Comparison of ENCODE assay signal across 16 cellular contexts in genomic region chr6:3585320-3585935, GRCh38.
DNase-seq lines count a peak whose midpoint lies in the region; ATAC-seq and TF ChIP-seq lines count a peak whose summit lies in the region.
"Had no signal": no experiment of that assay in that cellular context is flagged by ENCODE, and none has a peak within 500 bp of the region (broad histone marks: within the 10 kb centered on the region; RNA-seq: fewer than 3 reads in every experiment).

No MANE protein-coding gene starts in this region.

- intact Hi-C loops in left ventricle myocardium superior (cut with micrococcal nuclease) = no loop called here

- peak; percentile 38 for DNase-seq in H4 (ENCODE audit: low spot score)
- peak; percentile 80 for DNase-seq in fibroblast of pulmonary artery (ENCODE audit: low read depth)
- DNase-seq in stromal cell of bone marrow (ENCODE audit: low read depth) = peak; percentile 82
- DNase-seq in NCI-H748 (lab: John Stamatoyannopoulos, UW; ENCODE audit: unreplicated experiment) = no peak
- no peak for DNase-seq in left ventricle myocardium superior
- DNase-seq: activated T-cell treated with anti-CD3 and anti-CD28 coated beads, Interleukin-2, amount 50 U/mL, for 24 hours; DMS79 treated with DMSO at 0.1 percent for 48 hours; gastrocnemius medialis; left ventricle myocardium inferior; NCI-H226; nucleus accumbens; RPMI8226; stimulated activated CD4-positive, alpha-beta T cell treated with anti-CD3 and anti-CD28 coated beads, Interleukin-4, amount 100 ng/mL, for 24 hours had no signal

- no peak for TF ChIP-seq CTCF in fibroblast of pulmonary artery (IDR thresholded peaks at IDR 0.05; ENCODE audit: low read length, missing control alignments)

- H3K4me3 ChIP-seq in fibroblast of pulmonary artery (replicated peaks; ENCODE audit: low read depth, low read length) = no peak overlapping the region
- H3K4me3 ChIP-seq: cardiac muscle cell, gastrocnemius medialis, left ventricle myocardium inferior had no signal

- ATAC-seq in SK-N-SH treated with all-trans-retinoic acid at 6 μM for 48 hours = peak; percentile 32; the same call in 1 of the 3 replicates
- ATAC-seq in left ventricle myocardium superior = no peak
- no peak for ATAC-seq in GM21360 (IDR thresholded peaks at IDR 0.05; ENCODE audit: unreplicated experiment)
- ATAC-seq: gastrocnemius medialis had no signal

TF ChIP-seq in SK-N-SH treated with all-trans-retinoic acid at 6 μM for 48 hours, 23 proteins besides CTCF, POLR2A, EP300 and RAD21:
- TF ChIP-seq ZC3H10 (CRISPR knock-in tag; IDR thresholded peaks at IDR 0.05) = no peak
- no peak for TF ChIP-seq TCF4 (CRISPR knock-in tag; IDR thresholded peaks at IDR 0.05; ENCODE audit: borderline replicate concordance)
- no peak for TF ChIP-seq CSRNP3 (CRISPR knock-in tag; IDR thresholded peaks at IDR 0.05)
- TF ChIP-seq CREB5 (CRISPR knock-in tag; IDR thresholded peaks at IDR 0.05; ENCODE audit: low read depth) = no peak
- no peak for TF ChIP-seq PPARA (CRISPR knock-in tag; IDR thresholded peaks at IDR 0.05; ENCODE audit: borderline replicate concordance)
- no peak for TF ChIP-seq BACH2 (CRISPR knock-in tag; IDR thresholded peaks at IDR 0.05; ENCODE audit: borderline replicate concordance)
- no peak for TF ChIP-seq SNAI2 (CRISPR knock-in tag; IDR thresholded peaks at IDR 0.05)
- no peak for TF ChIP-seq ZFP3 (CRISPR knock-in tag; IDR thresholded peaks at IDR 0.05)
- no peak for TF ChIP-seq TOX (CRISPR knock-in tag; IDR thresholded peaks at IDR 0.05; ENCODE audit: borderline replicate concordance)
- no peak for TF ChIP-seq ARNTL (CRISPR knock-in tag; IDR thresholded peaks at IDR 0.05; ENCODE audit: borderline replicate concordance, low read depth)
- no peak for TF ChIP-seq ZNF8 (CRISPR knock-in tag; IDR thresholded peaks at IDR 0.05)
- no peak for TF ChIP-seq ESRRG (CRISPR knock-in tag; IDR thresholded peaks at IDR 0.05)
- no peak for TF ChIP-seq ZNF70 (CRISPR knock-in tag; IDR thresholded peaks at IDR 0.05)
- no peak for TF ChIP-seq GLIS3 (CRISPR knock-in tag; IDR thresholded peaks at IDR 0.05)
- TF ChIP-seq TSHZ2 (CRISPR knock-in tag; IDR thresholded peaks at IDR 0.05) = no peak
- no peak for TF ChIP-seq POU6F1 (CRISPR knock-in tag; IDR thresholded peaks at IDR 0.05; ENCODE audit: borderline replicate concordance, low read depth)
TF ChIP-seq in SK-N-SH treated with all-trans-retinoic acid at 6 μM for 48 hours: peak in this region for 0.

Comparison
In these comparisons a context has a peak if more than half of its experiments do, and no peak if none do; other contexts are left out.
1. DNase-seq: peak in H4 (single experiment), fibroblast of pulmonary artery (single experiment) and stromal cell of bone marrow (single experiment); none in NCI-H748 (single experiment) and left ventricle myocardium superior (single experiment).